ENCODE assay signal across 20 cellular contexts in genomic region chr9:88801214-88801796, GRCh38.
"Had no signal": no experiment of that assay in that cellular context is flagged by ENCODE, and none has a peak within 500 bp of the region (broad histone marks: within the 10 kb centered on the region; RNA-seq: fewer than 3 reads in every experiment).

No MANE protein-coding gene starts in this region.

- H3K4me3 Mint-ChIP-seq: activated CD8-positive, alpha-beta T cell treated with anti-CD3 and anti-CD28 coated beads, Interleukin-2, amount 10 ng/mL, durations not matched to agents 7 days and 5 days; activated naive CD8-positive, alpha-beta T cell treated with anti-CD3 and anti-CD28 coated beads for 36 hours; activated T-cell treated with anti-CD3 and anti-CD28 coated beads, Interleukin-2, amount 50 U/mL, for 4 hours; effector memory CD8-positive, alpha-beta T cell; nephron; stimulated activated memory B cell treated with anti-CD40 and anti-IgM and Interleukin-4, amounts not matched to agents 10 μg/mL and 1 μg/mL and 100 μg/mL, for 72 hours had no signal

- ATAC-seq: activated CD8-positive, alpha-beta T cell treated with anti-CD3 and anti-CD28 coated beads, Interleukin-2, amount 10 ng/mL, durations not matched to agents 7 days and 5 days; activated T-cell treated with anti-CD3 and anti-CD28 coated beads, Interleukin-2, amount 50 U/mL, for 4 hours; effector memory CD8-positive, alpha-beta T cell; gastroesophageal sphincter; pancreas; right cardiac atrium; stimulated activated memory B cell treated with anti-CD40 and anti-IgM and Interleukin-4, amounts not matched to agents 10 μg/mL and 1 μg/mL and 100 μg/mL, for 72 hours had no signal

- H3K27ac Mint-ChIP-seq: activated CD8-positive, alpha-beta T cell treated with anti-CD3 and anti-CD28 coated beads, Interleukin-2, amount 10 ng/mL, durations not matched to agents 7 days and 5 days; activated naive CD8-positive, alpha-beta T cell treated with anti-CD3 and anti-CD28 coated beads for 36 hours; effector memory CD8-positive, alpha-beta T cell; stimulated activated memory B cell treated with anti-CD40 and anti-IgM and Interleukin-4, amounts not matched to agents 10 μg/mL and 1 μg/mL and 100 μg/mL, for 72 hours had no signal

- H3K4me3 ChIP-seq: esophagus muscularis mucosa, gastroesophageal sphincter, pancreas, stomach, suprapubic skin, tibial nerve had no signal

- H3K9me3 ChIP-seq: esophagus muscularis mucosa, gastroesophageal sphincter, neutrophil, pancreas, stomach, suprapubic skin, tibial nerve had no signal

- H3K36me3 ChIP-seq: esophagus muscularis mucosa, gastroesophageal sphincter, neutrophil, pancreas, stomach, suprapubic skin, tibial nerve had no signal

- H3K27me3 ChIP-seq: esophagus muscularis mucosa, gastroesophageal sphincter, pancreas, stomach, tibial nerve had no signal

- DNase-seq: activated CD4-positive, alpha-beta T cell treated with anti-CD3 and anti-CD28 coated beads for 1 hour; activated CD4-positive, alpha-beta T cell treated with anti-CD3 and anti-CD28 coated beads, Interleukin-2, amount 50 U/mL, for 1 hour; activated CD8-positive, alpha-beta T cell treated with anti-CD3 and anti-CD28 coated beads, Interleukin-2, amount 10 ng/mL, durations not matched to agents 7 days and 5 days; activated naive CD4-positive, alpha-beta T cell treated with Interleukin-2 at 50 U/mL for 16 hours; activated naive CD8-positive, alpha-beta T cell treated with anti-CD3 and anti-CD28 coated beads for 36 hours; activated T-cell treated with anti-CD3 and anti-CD28 coated beads, Interleukin-2, amount 50 U/mL, for 4 hours; central memory CD4-positive, alpha-beta T cell; effector memory CD8-positive, alpha-beta T cell; head of caudate nucleus; hypothalamus; pancreas; right cardiac atrium; stomach had no signal

- H3K36me3 Mint-ChIP-seq: activated naive CD8-positive, alpha-beta T cell treated with anti-CD3 and anti-CD28 coated beads for 36 hours; stimulated activated memory B cell treated with anti-CD40 and anti-IgM and Interleukin-4, amounts not matched to agents 10 μg/mL and 1 μg/mL and 100 μg/mL, for 72 hours had no signal

- H3K4me1 ChIP-seq: pancreas, suprapubic skin, tibial nerve had no signal

- H3K27ac ChIP-seq: esophagus muscularis mucosa, gastroesophageal sphincter, neutrophil, pancreas, stomach, suprapubic skin, tibial nerve had no signal
